In genomic region chr20:47205577-47206123, GRCh38 we compare ENCODE assay signal across 8 cellular contexts.
DNase-seq lines count a peak whose midpoint lies in the region; ATAC-seq and TF ChIP-seq lines count a peak whose summit lies in the region.

No MANE protein-coding gene starts in this region.

- ATAC-seq in HG02970 (IDR thresholded peaks at IDR 0.05; ENCODE audit: low FRiP score, unreplicated experiment) = no peak
- no peak for ATAC-seq in HG03342 (IDR thresholded peaks at IDR 0.05; ENCODE audit: unreplicated experiment)

- H3K9me3 ChIP-seq in sigmoid colon = no peaks in the 10 kb centered on the region

- 47 to 54% methylated on average over 9 of the region's 9 CpGs for WGBS in sigmoid colon, 2 donors

- TF ChIP-seq EP300 in sigmoid colon (IDR thresholded peaks at IDR 0.05) = no peak

- H3K27me3 ChIP-seq in sigmoid colon = no peaks in the 10 kb centered on the region

- intact Hi-C loops in cardiac septum (cut with DNase I) (loop anchor here (2.0 kb wide), 1 partner anchor 179 kb away; no protein-coding TSS in a partner anchor), sigmoid colon (cut with DNase I) (no loop called here)

- TF ChIP-seq CTCF in sigmoid colon (IDR thresholded peaks at IDR 0.05) = peak in 2 of 4 experiments; percentile 24 to 42

- no peaks in the 10 kb centered on the region for H3K4me1 ChIP-seq in sigmoid colon

- H3K36me3 ChIP-seq in sigmoid colon = peaks cover 0 to 25% (median 13%) of the 10 kb centered on the region in 4 donors

- TF ChIP-seq POLR2A in sigmoid colon (IDR thresholded peaks at IDR 0.05) = no peak

- no peak overlapping the region for H3K4me3 ChIP-seq in sigmoid colon

- peak; percentile 69 for DNase-seq in D341Med (ENCODE audit: low spot score)
- peak; percentile 81 for DNase-seq in HCEC 1CT
- DNase-seq in NCI-H524 treated with DMSO at 0.1 percent for 48 hours (lab: John Stamatoyannopoulos, UW) = peak; percentile 62
- DNase-seq in activated T-helper 9 cell treated with anti-CD3 and anti-CD28 coated beads, Interleukin-2, amount 50 U/mL, for 16 hours (ENCODE audit: low read depth) = peak; percentile 39
- DNase-seq in cardiac septum (ENCODE audit: low spot score) = peak; percentile 89
- peak; percentile 70 for DNase-seq in sigmoid colon

- no peak overlapping the region for H3K27ac ChIP-seq in sigmoid colon

Comparison
In these comparisons a context has a peak if more than half of its experiments do, and no peak if none do; other contexts are left out.
1. DNase-seq: peak in every context shown above with its lines; median percentile 89 in cardiac septum; 81 in HCEC 1CT; 70 in sigmoid colon; 69 in D341Med; 62 in NCI-H524 treated with DMSO at 0.1 percent for 48 hours; 39 in activated T-helper 9 cell treated with anti-CD3 and anti-CD28 coated beads, Interleukin-2, amount 50 U/mL, for 16 hours.